Comparison of ENCODE assay signal across 2 cellular contexts in genomic region chr5:160317447-160317846, GRCh38.
TF ChIP-seq lines count a peak whose summit lies in the region.

No MANE protein-coding gene starts in this region.

TF ChIP-seq in IMR-90, 13 proteins besides CTCF, POLR2A, EP300 and RAD21:
- no peak for TF ChIP-seq BHLHE40 (IDR thresholded peaks at IDR 0.05; ENCODE audit: low read depth, low read length)
- no peak for TF ChIP-seq FOS (IDR thresholded peaks at IDR 0.05; ENCODE audit: low read depth, low read length)
- TF ChIP-seq CEBPB (IDR thresholded peaks at IDR 0.05; ENCODE audit: low read depth, low read length), result no peak
- TF ChIP-seq RCOR1 (IDR thresholded peaks at IDR 0.05; ENCODE audit: insufficient replicate concordance, low read length), result no peak
- TF ChIP-seq, protein P1, sequence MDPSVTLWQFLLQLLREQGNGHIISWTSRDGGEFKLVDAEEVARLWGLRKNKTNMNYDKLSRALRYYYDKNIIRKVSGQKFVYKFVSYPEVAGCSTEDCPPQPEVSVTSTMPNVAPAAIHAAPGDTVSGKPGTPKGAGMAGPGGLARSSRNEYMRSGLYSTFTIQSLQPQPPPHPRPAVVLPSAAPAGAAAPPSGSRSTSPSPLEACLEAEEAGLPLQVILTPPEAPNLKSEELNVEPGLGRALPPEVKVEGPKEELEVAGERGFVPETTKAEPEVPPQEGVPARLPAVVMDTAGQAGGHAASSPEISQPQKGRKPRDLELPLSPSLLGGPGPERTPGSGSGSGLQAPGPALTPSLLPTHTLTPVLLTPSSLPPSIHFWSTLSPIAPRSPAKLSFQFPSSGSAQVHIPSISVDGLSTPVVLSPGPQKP (IDR thresholded peaks at IDR 0.05; ENCODE audit: borderline replicate concordance, low read depth, low read length), result no peak
- no peak for TF ChIP-seq MXI1 (IDR thresholded peaks at IDR 0.05; ENCODE audit: borderline replicate concordance, low read depth, low read length)
- TF ChIP-seq NFE2L2 (IDR thresholded peaks at IDR 0.05; ENCODE audit: low read depth, low read length), result no peak
- TF ChIP-seq SMC3 (IDR thresholded peaks at IDR 0.05; ENCODE audit: low read depth, low read length), result no peak

TF ChIP-seq in K562, 482 proteins besides CTCF, POLR2A, EP300 and RAD21:
- TF ChIP-seq BRF2 (IDR thresholded peaks at IDR 0.05; ENCODE audit: borderline replicate concordance, insufficient read depth, insufficient read length) (no peak), ZFPM2 (CRISPR knock-in tag; IDR thresholded peaks at IDR 0.05) (no peak), TCF3 (CRISPR knock-in tag; IDR thresholded peaks at IDR 0.05) (no peak), CREB1 (IDR thresholded peaks at IDR 0.05) (no peak), CREB1 (CRISPR knock-in tag; IDR thresholded peaks at IDR 0.05) (no peak), CTBP1 (IDR thresholded peaks at IDR 0.05; ENCODE audit: borderline replicate concordance) (no peak), KDM2B (CRISPR knock-in tag; IDR thresholded peaks at IDR 0.05) (no peak), ZNF165 (CRISPR knock-in tag; IDR thresholded peaks at IDR 0.05; ENCODE audit: borderline replicate concordance) (no peak), TSC22D4 (tag; IDR thresholded peaks at IDR 0.05) (no peak), RBM34 (IDR thresholded peaks at IDR 0.05; ENCODE audit: borderline replicate concordance, insufficient read depth, low read length) (no peak), MAX (CRISPR knock-in tag; IDR thresholded peaks at IDR 0.05) (no peak), CCAR2 (IDR thresholded peaks at IDR 0.05; ENCODE audit: low read depth, low read length) (no peak)
- TF ChIP-seq, protein P2, sequence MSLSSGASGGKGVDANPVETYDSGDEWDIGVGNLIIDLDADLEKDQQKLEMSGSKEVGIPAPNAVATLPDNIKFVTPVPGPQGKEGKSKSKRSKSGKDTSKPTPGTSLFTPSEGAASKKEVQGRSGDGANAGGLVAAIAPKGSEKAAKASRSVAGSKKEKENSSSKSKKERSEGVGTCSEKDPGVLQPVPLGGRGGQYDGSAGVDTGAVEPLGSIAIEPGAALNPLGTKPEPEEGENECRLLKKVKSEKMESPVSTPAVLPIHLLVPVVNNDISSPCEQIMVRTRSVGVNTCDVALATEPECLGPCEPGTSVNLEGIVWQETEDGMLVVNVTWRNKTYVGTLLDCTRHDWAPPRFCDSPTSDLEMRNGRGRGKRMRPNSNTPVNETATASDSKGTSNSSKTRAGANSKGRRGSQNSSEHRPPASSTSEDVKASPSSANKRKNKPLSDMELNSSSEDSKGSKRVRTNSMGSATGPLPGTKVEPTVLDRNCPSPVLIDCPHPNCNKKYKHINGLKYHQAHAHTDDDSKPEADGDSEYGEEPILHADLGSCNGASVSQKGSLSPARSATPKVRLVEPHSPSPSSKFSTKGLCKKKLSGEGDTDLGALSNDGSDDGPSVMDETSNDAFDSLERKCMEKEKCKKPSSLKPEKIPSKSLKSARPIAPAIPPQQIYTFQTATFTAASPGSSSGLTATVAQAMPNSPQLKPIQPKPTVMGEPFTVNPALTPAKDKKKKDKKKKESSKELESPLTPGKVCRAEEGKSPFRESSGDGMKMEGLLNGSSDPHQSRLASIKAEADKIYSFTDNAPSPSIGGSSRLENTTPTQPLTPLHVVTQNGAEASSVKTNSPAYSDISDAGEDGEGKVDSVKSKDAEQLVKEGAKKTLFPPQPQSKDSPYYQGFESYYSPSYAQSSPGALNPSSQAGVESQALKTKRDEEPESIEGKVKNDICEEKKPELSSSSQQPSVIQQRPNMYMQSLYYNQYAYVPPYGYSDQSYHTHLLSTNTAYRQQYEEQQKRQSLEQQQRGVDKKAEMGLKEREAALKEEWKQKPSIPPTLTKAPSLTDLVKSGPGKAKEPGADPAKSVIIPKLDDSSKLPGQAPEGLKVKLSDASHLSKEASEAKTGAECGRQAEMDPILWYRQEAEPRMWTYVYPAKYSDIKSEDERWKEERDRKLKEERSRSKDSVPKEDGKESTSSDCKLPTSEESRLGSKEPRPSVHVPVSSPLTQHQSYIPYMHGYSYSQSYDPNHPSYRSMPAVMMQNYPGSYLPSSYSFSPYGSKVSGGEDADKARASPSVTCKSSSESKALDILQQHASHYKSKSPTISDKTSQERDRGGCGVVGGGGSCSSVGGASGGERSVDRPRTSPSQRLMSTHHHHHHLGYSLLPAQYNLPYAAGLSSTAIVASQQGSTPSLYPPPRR (CRISPR knock-in tag; IDR thresholded peaks at IDR 0.05; ENCODE audit: borderline replicate concordance), result no peak
- TF ChIP-seq, protein P3, sequence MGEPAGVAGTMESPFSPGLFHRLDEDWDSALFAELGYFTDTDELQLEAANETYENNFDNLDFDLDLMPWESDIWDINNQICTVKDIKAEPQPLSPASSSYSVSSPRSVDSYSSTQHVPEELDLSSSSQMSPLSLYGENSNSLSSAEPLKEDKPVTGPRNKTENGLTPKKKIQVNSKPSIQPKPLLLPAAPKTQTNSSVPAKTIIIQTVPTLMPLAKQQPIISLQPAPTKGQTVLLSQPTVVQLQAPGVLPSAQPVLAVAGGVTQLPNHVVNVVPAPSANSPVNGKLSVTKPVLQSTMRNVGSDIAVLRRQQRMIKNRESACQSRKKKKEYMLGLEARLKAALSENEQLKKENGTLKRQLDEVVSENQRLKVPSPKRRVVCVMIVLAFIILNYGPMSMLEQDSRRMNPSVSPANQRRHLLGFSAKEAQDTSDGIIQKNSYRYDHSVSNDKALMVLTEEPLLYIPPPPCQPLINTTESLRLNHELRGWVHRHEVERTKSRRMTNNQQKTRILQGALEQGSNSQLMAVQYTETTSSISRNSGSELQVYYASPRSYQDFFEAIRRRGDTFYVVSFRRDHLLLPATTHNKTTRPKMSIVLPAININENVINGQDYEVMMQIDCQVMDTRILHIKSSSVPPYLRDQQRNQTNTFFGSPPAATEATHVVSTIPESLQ (CRISPR knock-in tag; IDR thresholded peaks at IDR 0.05), result no peak
- TF ChIP-seq, protein P1 (CRISPR knock-in tag; IDR thresholded peaks at IDR 0.05), result no peak
- TF ChIP-seq, protein P4, sequence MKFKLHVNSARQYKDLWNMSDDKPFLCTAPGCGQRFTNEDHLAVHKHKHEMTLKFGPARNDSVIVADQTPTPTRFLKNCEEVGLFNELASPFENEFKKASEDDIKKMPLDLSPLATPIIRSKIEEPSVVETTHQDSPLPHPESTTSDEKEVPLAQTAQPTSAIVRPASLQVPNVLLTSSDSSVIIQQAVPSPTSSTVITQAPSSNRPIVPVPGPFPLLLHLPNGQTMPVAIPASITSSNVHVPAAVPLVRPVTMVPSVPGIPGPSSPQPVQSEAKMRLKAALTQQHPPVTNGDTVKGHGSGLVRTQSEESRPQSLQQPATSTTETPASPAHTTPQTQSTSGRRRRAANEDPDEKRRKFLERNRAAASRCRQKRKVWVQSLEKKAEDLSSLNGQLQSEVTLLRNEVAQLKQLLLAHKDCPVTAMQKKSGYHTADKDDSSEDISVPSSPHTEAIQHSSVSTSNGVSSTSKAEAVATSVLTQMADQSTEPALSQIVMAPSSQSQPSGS (CRISPR knock-in tag; IDR thresholded peaks at IDR 0.05), result no peak
